Comparison of ENCODE assay signal across 1 cellular context in genomic region chr14:91419044-91419397, GRCh38.
TF ChIP-seq lines count a peak whose summit lies in the region.

No MANE protein-coding gene starts in this region.

TF ChIP-seq in GM12878, 131 proteins besides CTCF, POLR2A, EP300 and RAD21 (continues in another document):
- TF ChIP-seq ZNF592 (IDR thresholded peaks at IDR 0.05) (no peak), YBX1 (IDR thresholded peaks at IDR 0.05) (no peak), NBN (IDR thresholded peaks at IDR 0.05) (no peak; the same call in 1 of the 2 replicates), USF1 (IDR thresholded peaks at IDR 0.05; ENCODE audit: borderline replicate concordance, extremely low read length, insufficient read depth, low read depth, low read length) (no peak), MTA3 (IDR thresholded peaks at IDR 0.05; ENCODE audit: borderline replicate concordance, low read length) (0 out of 2 replicates have a peak, but pooled peaks have one; percentile 48), RUNX3 (IDR thresholded peaks at IDR 0.05; ENCODE audit: low read length) (peak; percentile 68; the same call in 1 of the 2 replicates), TARDBP (IDR thresholded peaks at IDR 0.05; ENCODE audit: borderline replicate concordance) (no peak), ZNF217 (IDR thresholded peaks at IDR 0.05) (no peak), FOXK2 (IDR thresholded peaks at IDR 0.05) (no peak), RELA (IDR thresholded peaks at IDR 0.05; ENCODE audit: borderline replicate concordance, partially characterized antibody) (no peak), ATF2 (IDR thresholded peaks at IDR 0.05; ENCODE audit: low read length) (0 out of 2 replicates have a peak, but pooled peaks have one; percentile 29), CEBPB (IDR thresholded peaks at IDR 0.05; ENCODE audit: borderline replicate concordance in 1 of 2, low read depth in 2 of 2, low read length in 2 of 2) (no peak), LARP7 (IDR thresholded peaks at IDR 0.05) (no peak), ZBTB33 (IDR thresholded peaks at IDR 0.05) (no peak), POLR2AphosphoS5 (IDR thresholded peaks at IDR 0.05; ENCODE audit: low read length) (no peak), SMARCA5 (IDR thresholded peaks at IDR 0.05) (no peak), ZBED1 (IDR thresholded peaks at IDR 0.05; ENCODE audit: borderline replicate concordance) (no peak), ZBTB4 (CRISPR knock-in tag; IDR thresholded peaks at IDR 0.05) (no peak), STAT1 (conservative IDR thresholded peaks at IDR 0.05) (no peak), SMAD5 (IDR thresholded peaks at IDR 0.05; ENCODE audit: low read depth) (no peak), ZSCAN29 (IDR thresholded peaks at IDR 0.05) (no peak), CHD1 (IDR thresholded peaks at IDR 0.05; ENCODE audit: low read depth, low read length) (no peak), ZZZ3 (IDR thresholded peaks at IDR 0.05; ENCODE audit: control insufficient read depth, insufficient read length, low read depth) (no peak), NFYA (IDR thresholded peaks at IDR 0.05; ENCODE audit: borderline replicate concordance, low read depth, low read length) (no peak), RB1 (IDR thresholded peaks at IDR 0.05; ENCODE audit: borderline replicate concordance) (no peak; the same call in 1 of the 2 replicates), SUPT20H (IDR thresholded peaks at IDR 0.05; ENCODE audit: borderline replicate concordance, control insufficient read depth, low read depth, low read length) (no peak)
- TF ChIP-seq, protein P1, sequence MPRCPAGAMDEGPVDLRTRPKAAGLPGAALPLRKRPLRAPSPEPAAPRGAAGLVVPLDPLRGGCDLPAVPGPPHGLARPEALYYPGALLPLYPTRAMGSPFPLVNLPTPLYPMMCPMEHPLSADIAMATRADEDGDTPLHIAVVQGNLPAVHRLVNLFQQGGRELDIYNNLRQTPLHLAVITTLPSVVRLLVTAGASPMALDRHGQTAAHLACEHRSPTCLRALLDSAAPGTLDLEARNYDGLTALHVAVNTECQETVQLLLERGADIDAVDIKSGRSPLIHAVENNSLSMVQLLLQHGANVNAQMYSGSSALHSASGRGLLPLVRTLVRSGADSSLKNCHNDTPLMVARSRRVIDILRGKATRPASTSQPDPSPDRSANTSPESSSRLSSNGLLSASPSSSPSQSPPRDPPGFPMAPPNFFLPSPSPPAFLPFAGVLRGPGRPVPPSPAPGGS (IDR thresholded peaks at IDR 0.05; ENCODE audit: borderline replicate concordance, insufficient read depth, low read depth, low read length, poor library complexity, severe bottlenecking), result no peak
- TF ChIP-seq, protein P2, sequence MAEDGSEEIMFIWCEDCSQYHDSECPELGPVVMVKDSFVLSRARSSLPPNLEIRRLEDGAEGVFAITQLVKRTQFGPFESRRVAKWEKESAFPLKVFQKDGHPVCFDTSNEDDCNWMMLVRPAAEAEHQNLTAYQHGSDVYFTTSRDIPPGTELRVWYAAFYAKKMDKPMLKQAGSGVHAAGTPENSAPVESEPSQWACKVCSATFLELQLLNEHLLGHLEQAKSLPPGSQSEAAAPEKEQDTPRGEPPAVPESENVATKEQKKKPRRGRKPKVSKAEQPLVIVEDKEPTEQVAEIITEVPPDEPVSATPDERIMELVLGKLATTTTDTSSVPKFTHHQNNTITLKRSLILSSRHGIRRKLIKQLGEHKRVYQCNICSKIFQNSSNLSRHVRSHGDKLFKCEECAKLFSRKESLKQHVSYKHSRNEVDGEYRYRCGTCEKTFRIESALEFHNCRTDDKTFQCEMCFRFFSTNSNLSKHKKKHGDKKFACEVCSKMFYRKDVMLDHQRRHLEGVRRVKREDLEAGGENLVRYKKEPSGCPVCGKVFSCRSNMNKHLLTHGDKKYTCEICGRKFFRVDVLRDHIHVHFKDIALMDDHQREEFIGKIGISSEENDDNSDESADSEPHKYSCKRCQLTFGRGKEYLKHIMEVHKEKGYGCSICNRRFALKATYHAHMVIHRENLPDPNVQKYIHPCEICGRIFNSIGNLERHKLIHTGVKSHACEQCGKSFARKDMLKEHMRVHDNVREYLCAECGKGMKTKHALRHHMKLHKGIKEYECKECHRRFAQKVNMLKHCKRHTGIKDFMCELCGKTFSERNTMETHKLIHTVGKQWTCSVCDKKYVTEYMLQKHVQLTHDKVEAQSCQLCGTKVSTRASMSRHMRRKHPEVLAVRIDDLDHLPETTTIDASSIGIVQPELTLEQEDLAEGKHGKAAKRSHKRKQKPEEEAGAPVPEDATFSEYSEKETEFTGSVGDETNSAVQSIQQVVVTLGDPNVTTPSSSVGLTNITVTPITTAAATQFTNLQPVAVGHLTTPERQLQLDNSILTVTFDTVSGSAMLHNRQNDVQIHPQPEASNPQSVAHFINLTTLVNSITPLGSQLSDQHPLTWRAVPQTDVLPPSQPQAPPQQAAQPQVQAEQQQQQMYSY (CRISPR knock-in tag; IDR thresholded peaks at IDR 0.05), result no peak
- TF ChIP-seq, protein P3, sequence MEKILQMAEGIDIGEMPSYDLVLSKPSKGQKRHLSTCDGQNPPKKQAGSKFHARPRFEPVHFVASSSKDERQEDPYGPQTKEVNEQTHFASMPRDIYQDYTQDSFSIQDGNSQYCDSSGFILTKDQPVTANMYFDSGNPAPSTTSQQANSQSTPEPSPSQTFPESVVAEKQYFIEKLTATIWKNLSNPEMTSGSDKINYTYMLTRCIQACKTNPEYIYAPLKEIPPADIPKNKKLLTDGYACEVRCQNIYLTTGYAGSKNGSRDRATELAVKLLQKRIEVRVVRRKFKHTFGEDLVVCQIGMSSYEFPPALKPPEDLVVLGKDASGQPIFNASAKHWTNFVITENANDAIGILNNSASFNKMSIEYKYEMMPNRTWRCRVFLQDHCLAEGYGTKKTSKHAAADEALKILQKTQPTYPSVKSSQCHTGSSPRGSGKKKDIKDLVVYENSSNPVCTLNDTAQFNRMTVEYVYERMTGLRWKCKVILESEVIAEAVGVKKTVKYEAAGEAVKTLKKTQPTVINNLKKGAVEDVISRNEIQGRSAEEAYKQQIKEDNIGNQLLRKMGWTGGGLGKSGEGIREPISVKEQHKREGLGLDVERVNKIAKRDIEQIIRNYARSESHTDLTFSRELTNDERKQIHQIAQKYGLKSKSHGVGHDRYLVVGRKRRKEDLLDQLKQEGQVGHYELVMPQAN (conservative IDR thresholded peaks at IDR 0.05), result no peak
- TF ChIP-seq, protein P4, sequence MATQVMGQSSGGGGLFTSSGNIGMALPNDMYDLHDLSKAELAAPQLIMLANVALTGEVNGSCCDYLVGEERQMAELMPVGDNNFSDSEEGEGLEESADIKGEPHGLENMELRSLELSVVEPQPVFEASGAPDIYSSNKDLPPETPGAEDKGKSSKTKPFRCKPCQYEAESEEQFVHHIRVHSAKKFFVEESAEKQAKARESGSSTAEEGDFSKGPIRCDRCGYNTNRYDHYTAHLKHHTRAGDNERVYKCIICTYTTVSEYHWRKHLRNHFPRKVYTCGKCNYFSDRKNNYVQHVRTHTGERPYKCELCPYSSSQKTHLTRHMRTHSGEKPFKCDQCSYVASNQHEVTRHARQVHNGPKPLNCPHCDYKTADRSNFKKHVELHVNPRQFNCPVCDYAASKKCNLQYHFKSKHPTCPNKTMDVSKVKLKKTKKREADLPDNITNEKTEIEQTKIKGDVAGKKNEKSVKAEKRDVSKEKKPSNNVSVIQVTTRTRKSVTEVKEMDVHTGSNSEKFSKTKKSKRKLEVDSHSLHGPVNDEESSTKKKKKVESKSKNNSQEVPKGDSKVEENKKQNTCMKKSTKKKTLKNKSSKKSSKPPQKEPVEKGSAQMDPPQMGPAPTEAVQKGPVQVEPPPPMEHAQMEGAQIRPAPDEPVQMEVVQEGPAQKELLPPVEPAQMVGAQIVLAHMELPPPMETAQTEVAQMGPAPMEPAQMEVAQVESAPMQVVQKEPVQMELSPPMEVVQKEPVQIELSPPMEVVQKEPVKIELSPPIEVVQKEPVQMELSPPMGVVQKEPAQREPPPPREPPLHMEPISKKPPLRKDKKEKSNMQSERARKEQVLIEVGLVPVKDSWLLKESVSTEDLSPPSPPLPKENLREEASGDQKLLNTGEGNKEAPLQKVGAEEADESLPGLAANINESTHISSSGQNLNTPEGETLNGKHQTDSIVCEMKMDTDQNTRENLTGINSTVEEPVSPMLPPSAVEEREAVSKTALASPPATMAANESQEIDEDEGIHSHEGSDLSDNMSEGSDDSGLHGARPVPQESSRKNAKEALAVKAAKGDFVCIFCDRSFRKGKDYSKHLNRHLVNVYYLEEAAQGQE (IDR thresholded peaks at IDR 0.05; ENCODE audit: low read depth, low read length), result no peak
- TF ChIP-seq, protein P5, sequence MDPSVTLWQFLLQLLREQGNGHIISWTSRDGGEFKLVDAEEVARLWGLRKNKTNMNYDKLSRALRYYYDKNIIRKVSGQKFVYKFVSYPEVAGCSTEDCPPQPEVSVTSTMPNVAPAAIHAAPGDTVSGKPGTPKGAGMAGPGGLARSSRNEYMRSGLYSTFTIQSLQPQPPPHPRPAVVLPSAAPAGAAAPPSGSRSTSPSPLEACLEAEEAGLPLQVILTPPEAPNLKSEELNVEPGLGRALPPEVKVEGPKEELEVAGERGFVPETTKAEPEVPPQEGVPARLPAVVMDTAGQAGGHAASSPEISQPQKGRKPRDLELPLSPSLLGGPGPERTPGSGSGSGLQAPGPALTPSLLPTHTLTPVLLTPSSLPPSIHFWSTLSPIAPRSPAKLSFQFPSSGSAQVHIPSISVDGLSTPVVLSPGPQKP (IDR thresholded peaks at IDR 0.05; ENCODE audit: low read depth, low read length), result no peak
